Comparison of ENCODE assay signal across 13 cellular contexts in the genomic region with DNA sequence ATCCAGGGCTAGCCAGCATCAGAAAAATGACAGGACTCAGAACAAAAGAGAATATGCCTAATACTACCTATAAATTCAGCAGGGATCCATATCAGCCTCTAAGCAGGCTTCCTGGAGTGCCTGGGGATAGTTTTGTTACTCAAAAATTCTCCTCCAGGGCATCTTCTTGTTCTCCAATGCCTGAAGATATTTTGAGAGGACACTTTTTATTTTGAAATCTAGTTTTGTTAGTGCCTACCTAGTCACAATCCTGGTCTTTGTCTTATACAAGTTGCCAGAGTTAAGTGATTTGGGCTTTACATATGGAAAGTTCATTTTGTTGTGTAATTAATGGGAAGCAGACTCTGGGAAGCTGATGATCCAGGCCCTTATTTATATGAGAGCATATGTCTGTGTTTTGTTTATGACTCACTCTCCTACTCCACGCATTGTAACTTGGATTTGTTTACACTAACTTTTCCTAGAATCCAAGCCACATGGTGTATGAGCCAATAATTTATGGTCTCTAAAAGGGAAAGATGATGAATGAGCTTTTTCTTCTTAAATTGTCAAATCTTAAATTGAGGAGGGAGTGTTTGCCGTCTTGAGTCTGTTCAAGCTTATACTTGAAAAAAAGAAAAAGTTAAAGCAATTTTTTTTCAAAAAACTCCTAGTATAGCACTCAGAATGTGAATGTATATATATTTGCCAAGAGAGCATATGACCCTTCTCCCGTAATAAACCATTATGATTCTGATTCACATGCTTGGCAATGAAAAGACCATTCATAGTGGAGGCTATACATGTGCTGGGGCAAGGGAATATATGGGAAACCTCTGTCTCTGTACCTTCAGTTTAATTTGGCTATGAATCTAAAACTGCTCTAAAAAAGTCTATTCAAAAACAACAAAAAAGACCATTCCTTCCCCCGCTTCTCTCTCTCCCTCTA.
DNase-seq lines count a peak whose midpoint lies in the region; ATAC-seq and TF ChIP-seq lines count a peak whose summit lies in the region.
"Had no signal": no experiment of that assay in that cellular context is flagged by ENCODE, and none has a peak within 500 bp of the region (broad histone marks: within the 10 kb centered on the region; RNA-seq: fewer than 3 reads in every experiment).

No MANE protein-coding gene starts in this region.

- ATAC-seq in HG03378 (IDR thresholded peaks at IDR 0.05; ENCODE audit: unreplicated experiment), result no peak
- no peak for ATAC-seq in GM21515 (IDR thresholded peaks at IDR 0.05; ENCODE audit: unreplicated experiment)
- ATAC-seq: activated T-helper 17 cell treated with anti-CD3 and anti-CD28 coated beads, Interleukin-2, amount 50 U/mL, for 72 hours; left lobe of liver had no signal

- no peaks in the 10 kb centered on the region for H3K9me3 ChIP-seq in effector memory CD4-positive, alpha-beta T cell (ENCODE audit: control insufficient read depth, low read length)

- no peaks in the 10 kb centered on the region for H3K36me3 ChIP-seq in effector memory CD4-positive, alpha-beta T cell (ENCODE audit: control insufficient read depth, insufficient read depth, low read length)

- DNase-seq in DMS 273 treated with DMSO at 0.1 percent for 48 hours (lab: John Stamatoyannopoulos, UW), result peak; percentile 91
- peak; percentile 82 for DNase-seq in fibroblast of gingiva (ENCODE audit: low read depth)
- peak; percentile 35 for DNase-seq in pulmonary artery endothelial cell (ENCODE audit: low read depth, low spot score)
- DNase-seq in effector memory CD4-positive, alpha-beta T cell, result no peak
- no peak for DNase-seq in NCI-H526 (lab: John Stamatoyannopoulos, UW)
- DNase-seq: COR-L47, NCI-H748 treated with DMSO at 0.1 percent for 48 hours, T1000 had no signal

- H3K27me3 ChIP-seq in effector memory CD4-positive, alpha-beta T cell (replicated peaks; ENCODE audit: control insufficient read depth, insufficient read depth, low read length, poor library complexity, severe bottlenecking), result no peaks in the 10 kb centered on the region

- no peak overlapping the region for H3K27ac ChIP-seq in effector memory CD4-positive, alpha-beta T cell (ENCODE audit: insufficient read depth, low read length, poor library complexity, severe bottlenecking)

- no peak overlapping the region for H3K4me3 ChIP-seq in effector memory CD4-positive, alpha-beta T cell (ENCODE audit: insufficient read depth, low read depth, low read length, poor library complexity, severe bottlenecking)

- H3K4me1 ChIP-seq in effector memory CD4-positive, alpha-beta T cell (ENCODE audit: control insufficient read depth, insufficient read depth, low read length, poor library complexity, severe bottlenecking), result no peaks in the 10 kb centered on the region

TF ChIP-seq in PFSK-1, 5 proteins besides CTCF, POLR2A, EP300 and RAD21:
- TF ChIP-seq TAF1 (IDR thresholded peaks at IDR 0.05; ENCODE audit: borderline replicate concordance, insufficient read depth, low read length) (peak; percentile 46; the same call in 1 of the 2 replicates), POLR2AphosphoS5 (IDR thresholded peaks at IDR 0.05; ENCODE audit: low read depth, low read length) (peak; percentile 27; the same call in 1 of the 2 replicates), FOXP2 (optimal IDR thresholded peaks at IDR 0.05; ENCODE audit: borderline replicate concordance, extremely low read depth, extremely low read length, insufficient read depth) (no peak), SIN3A (IDR thresholded peaks at IDR 0.05; ENCODE audit: borderline replicate concordance, insufficient read depth, low read length) (peak; percentile 81; the same call in 1 of the 2 replicates)
- TF ChIP-seq, protein P1, sequence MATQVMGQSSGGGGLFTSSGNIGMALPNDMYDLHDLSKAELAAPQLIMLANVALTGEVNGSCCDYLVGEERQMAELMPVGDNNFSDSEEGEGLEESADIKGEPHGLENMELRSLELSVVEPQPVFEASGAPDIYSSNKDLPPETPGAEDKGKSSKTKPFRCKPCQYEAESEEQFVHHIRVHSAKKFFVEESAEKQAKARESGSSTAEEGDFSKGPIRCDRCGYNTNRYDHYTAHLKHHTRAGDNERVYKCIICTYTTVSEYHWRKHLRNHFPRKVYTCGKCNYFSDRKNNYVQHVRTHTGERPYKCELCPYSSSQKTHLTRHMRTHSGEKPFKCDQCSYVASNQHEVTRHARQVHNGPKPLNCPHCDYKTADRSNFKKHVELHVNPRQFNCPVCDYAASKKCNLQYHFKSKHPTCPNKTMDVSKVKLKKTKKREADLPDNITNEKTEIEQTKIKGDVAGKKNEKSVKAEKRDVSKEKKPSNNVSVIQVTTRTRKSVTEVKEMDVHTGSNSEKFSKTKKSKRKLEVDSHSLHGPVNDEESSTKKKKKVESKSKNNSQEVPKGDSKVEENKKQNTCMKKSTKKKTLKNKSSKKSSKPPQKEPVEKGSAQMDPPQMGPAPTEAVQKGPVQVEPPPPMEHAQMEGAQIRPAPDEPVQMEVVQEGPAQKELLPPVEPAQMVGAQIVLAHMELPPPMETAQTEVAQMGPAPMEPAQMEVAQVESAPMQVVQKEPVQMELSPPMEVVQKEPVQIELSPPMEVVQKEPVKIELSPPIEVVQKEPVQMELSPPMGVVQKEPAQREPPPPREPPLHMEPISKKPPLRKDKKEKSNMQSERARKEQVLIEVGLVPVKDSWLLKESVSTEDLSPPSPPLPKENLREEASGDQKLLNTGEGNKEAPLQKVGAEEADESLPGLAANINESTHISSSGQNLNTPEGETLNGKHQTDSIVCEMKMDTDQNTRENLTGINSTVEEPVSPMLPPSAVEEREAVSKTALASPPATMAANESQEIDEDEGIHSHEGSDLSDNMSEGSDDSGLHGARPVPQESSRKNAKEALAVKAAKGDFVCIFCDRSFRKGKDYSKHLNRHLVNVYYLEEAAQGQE (IDR thresholded peaks at IDR 0.05; ENCODE audit: insufficient read depth in 1 of 2, low read depth in 2 of 2, low read length in 2 of 2), result peak in 1 of 2 experiments; percentile 24; a peak in 1 of 4 replicates

Comparison
In these comparisons a context has a peak if more than half of its experiments do, and no peak if none do; other contexts are left out.
1. DNase-seq: peak in DMS 273 treated with DMSO at 0.1 percent for 48 hours (single experiment), fibroblast of gingiva (single experiment) and pulmonary artery endothelial cell (single experiment); none in effector memory CD4-positive, alpha-beta T cell (0 of 3) and NCI-H526 (0 of 2).